8 cellular contexts compared by ENCODE assay signal in the genomic region with DNA sequence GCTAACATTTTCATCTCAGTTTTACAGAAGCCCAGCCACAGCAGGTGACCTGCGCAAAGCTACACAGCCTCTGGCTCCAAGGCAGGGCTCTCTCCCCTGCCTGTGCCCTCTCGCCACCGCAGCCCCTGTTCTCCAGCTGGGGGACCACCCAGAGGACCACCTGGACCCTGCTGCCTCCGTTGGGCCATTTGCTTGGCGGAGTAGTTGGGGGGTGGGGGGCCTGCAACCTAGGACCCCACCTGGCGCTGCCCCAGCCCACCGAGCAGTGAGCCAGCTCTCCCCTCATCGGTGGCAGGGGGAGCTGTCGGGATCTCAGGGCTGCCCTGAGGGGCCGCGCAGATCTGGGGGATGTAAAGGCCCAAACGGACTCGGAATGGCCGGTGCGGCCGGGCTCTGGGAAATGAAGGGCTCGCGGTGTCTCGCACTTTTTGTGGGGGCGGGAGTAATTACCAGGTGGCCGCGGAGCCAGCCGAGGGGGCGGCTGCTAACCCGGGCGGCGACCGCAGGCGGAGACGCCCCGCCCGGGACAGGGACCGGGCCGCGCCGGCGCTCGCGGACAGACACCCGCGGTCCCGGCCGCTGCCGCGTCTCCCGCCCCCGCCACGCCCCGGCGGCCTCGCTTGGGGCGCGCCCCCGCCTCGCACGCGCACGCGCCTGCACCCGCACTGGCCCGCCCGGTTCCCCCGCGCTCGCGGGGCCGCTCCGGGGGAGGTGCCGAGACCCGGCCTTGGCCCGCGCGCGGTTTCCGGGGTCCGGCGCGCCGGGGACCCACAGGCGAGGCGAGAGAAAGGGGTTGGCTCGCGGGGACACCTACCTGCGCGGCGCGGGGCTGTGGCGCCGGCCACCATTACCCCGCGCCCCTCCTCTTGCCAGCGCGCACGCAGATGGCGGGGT. TPM values are rescaled to one million over a fixed set of nuclear protein-coding genes. Genes with fewer than 3 reads are reported as not detected.
DNase-seq lines count a peak whose midpoint lies in the region; ATAC-seq and TF ChIP-seq lines count a peak whose summit lies in the region.

No MANE protein-coding gene starts in this region.

- H3K4me1 ChIP-seq in HUES64 (ENCODE audit: insufficient read depth, low read length) (peaks cover 10% of the 10 kb centered on the region; the same call in 1 of the 2 replicates), neutrophil (ENCODE audit: control insufficient read depth in 1 of 2, insufficient read depth in 1 of 2, low read depth in 1 of 2, low read length in 1 of 2) (peaks cover 62 to 63% of the 10 kb centered on the region in 2 experiments)

- no peaks in the 10 kb centered on the region for H3K9me3 ChIP-seq in HUES64 (ENCODE audit: insufficient read depth, low read depth, low read length)
- no peaks in the 10 kb centered on the region for H3K9me3 ChIP-seq in neutrophil

- H3K9ac ChIP-seq in HUES64 (ENCODE audit: low read depth, low read length), result peak overlapping the region; percentile 67

- TF ChIP-seq CTCF in fibroblast of the aortic adventitia (IDR thresholded peaks at IDR 0.05; ENCODE audit: insufficient read depth, low read length) (no peak), neutrophil (IDR thresholded peaks at IDR 0.05) (no peak)

- WGBS in HUES64, result 2% methylated on average over 95 of the region's 95 CpGs

- ATAC-seq in GM21526 (IDR thresholded peaks at IDR 0.05; ENCODE audit: low FRiP score, unreplicated experiment) (no peak), HG03025 (IDR thresholded peaks at IDR 0.05; ENCODE audit: low FRiP score, unreplicated experiment) (no peak)

- peaks cover 18% of the 10 kb centered on the region for H3K27me3 ChIP-seq in HUES64 (ENCODE audit: insufficient read depth, low read length)
- peaks cover 24% of the 10 kb centered on the region for H3K27me3 ChIP-seq in neutrophil

- H3K36me3 ChIP-seq in HUES64 (ENCODE audit: insufficient read depth, low read length) (no peaks in the 10 kb centered on the region), neutrophil (no peaks in the 10 kb centered on the region)

- H3K4me3 ChIP-seq in HUES64 (ENCODE audit: low read length), result peak overlapping the region; percentile 57
- H3K4me3 ChIP-seq in fibroblast of the aortic adventitia (ENCODE audit: low read depth, low read length), result peak overlapping the region; percentile 60
- H3K4me3 ChIP-seq in neutrophil (ENCODE audit: low read depth in 1 of 2, low read length in 1 of 2), result peak overlapping the region; percentile 65 to 66

- no peak overlapping the region for H3K27ac ChIP-seq in HUES64 (ENCODE audit: low read depth, low read length)
- peak overlapping the region; percentile 70 for H3K27ac ChIP-seq in neutrophil

- peak; percentile 85 for DNase-seq in GM03348 (ENCODE audit: low spot score)
- peak; percentile 47 to 67 for DNase-seq in activated T-cell treated with anti-CD3 and anti-CD28 coated beads, Interleukin-2, amount 50 U/mL, for 48 hours
- no peak for DNase-seq in fibroblast of the aortic adventitia (ENCODE audit: low read depth)
- DNase-seq in superior temporal gyrus (ENCODE audit: extremely low spot score), result no peak

RNA-seq across cellular contexts. Expression of gene GPR68, which starts 8.6 kb away (rescaled TPM):
- 0.15 TPM for polyA plus RNA-seq in HUES64 (2013, experiment 1 of 2)
- 0.25 TPM for polyA plus RNA-seq in HUES64 (2013, experiment 2 of 2)
- total RNA-seq in fibroblast of the aortic adventitia (ENCODE audit: low replicate concordance), result 1.3 and 17.1 TPM in 2 replicates

Comparison
In these comparisons a context has a peak if more than half of its experiments do, and no peak if none do; other contexts are left out.
1. DNase-seq: peak in GM03348 (single experiment) and activated T-cell treated with anti-CD3 and anti-CD28 coated beads, Interleukin-2, amount 50 U/mL, for 48 hours (2 of 2); none in fibroblast of the aortic adventitia (single experiment) and superior temporal gyrus (single experiment).
2. Peak in every context shown above with its lines, with median percentiles within 50 percentile points of each other: H3K4me3 ChIP-seq.